ENCODE assay signal across 8 cellular contexts in the genomic region with DNA sequence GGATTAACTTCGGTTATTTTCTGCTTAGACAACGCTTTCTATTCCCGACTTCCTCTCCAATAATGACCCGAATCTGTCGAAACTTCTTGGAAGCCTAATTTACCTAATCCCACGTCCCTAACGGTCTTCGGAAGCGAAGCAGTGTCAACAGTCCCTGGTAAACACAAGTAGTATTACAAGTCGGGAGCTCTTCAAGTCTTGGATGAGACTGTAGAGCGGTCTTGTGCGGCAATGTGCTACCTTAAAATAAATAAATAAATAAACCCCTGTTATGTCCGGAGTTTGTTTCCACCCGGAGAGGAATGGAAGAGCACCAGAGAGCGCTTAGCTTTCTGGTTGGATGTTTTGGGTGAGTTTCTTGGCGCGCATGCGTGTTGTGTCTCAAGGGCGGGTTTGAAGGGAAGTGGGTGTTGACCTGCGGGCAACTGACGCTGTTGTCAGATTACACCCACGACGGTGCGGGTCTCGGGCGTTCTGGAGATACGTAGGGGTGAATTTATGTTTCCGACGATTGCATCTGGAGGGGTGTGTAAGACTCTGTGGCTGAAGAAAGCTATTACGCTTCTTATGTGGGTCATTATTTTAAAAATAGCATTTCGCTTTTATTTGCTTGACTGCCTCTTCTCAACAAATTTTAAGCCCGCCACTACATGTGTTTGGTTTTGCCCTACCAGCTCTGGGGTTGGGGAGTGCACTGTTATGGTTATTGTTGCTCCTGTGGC. TPM values are rescaled to one million over a fixed set of nuclear protein-coding genes. Genes with fewer than 3 reads are reported as not detected.
DNase-seq lines count a peak whose midpoint lies in the region; ATAC-seq and TF ChIP-seq lines count a peak whose summit lies in the region.

A gene (plus strand): TSS at position 431 of the 722 bp plus-strand sequence. CDS start 546 bp downstream, outside the sequence.
A gene with protein sequence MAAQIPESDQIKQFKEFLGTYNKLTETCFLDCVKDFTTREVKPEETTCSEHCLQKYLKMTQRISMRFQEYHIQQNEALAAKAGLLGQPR (minus strand): TSS at position 243 of the 722 bp plus-strand sequence. CDS start 15,586 bp downstream, outside the sequence.

- H3K36me3 Mint-ChIP-seq in effector memory CD8-positive, alpha-beta T cell (ENCODE audit: insufficient read depth), result peaks cover 27% of the 10 kb centered on the region

- H3K4me1 Mint-ChIP-seq in effector memory CD8-positive, alpha-beta T cell (ENCODE audit: low read depth in 2 of 2), result peaks cover 10 to 31% of the 10 kb centered on the region in 2 donors

- ATAC-seq in effector memory CD8-positive, alpha-beta T cell (replicated peaks), result peak; percentile 91

- H3K27ac Mint-ChIP-seq in effector memory CD8-positive, alpha-beta T cell, result peak within 1 kb of the TSS; percentile 93 to 94

- H3K9me3 Mint-ChIP-seq in effector memory CD8-positive, alpha-beta T cell, result no peaks in the 10 kb centered on the region

- peak within 1 kb of the TSS; percentile 73 to 83 for H3K4me3 Mint-ChIP-seq in effector memory CD8-positive, alpha-beta T cell

- DNase-seq in CMK (ENCODE audit: low read depth) (peak; percentile 95), GM20000 (ENCODE audit: low spot score) (peak; percentile 91), HT-29 (ENCODE audit: low spot score) (peak; percentile 95), NOMO-1 (lab: John Stamatoyannopoulos, UW; ENCODE audit: unreplicated experiment in 2 of 2) (peak; percentile 93 to 96), medulla oblongata (ENCODE audit: extremely low spot score) (peak; percentile 98)
- DNase-seq in effector memory CD8-positive, alpha-beta T cell, result peak; percentile 91 to 95 (median 94)
- peak; percentile 94 for DNase-seq in stimulated activated CD8-positive, alpha-beta memory T cell treated with anti-CD3 and anti-CD28 coated beads, Interleukin-12 subunit alpha, Interleukin-12 subunit beta, amount 100 ng/mL, for 1 hour (ENCODE audit: low read depth)

- no peak for TF ChIP-seq CTCF in GM20000 (IDR thresholded peaks at IDR 0.05; ENCODE audit: extremely low read depth, missing control alignments)

- CTCF ChIA-PET in activated CD8-positive, alpha-beta memory T cell treated with anti-CD3 and anti-CD28 coated beads for 36 hours (lab: Charles Lee), result interaction anchor here (0.5 to 1.4 kb wide), 2 partner anchors 58 to 183 kb away, joined by 3 read pairs; a partner anchor contains a TSS

- POLR2A ChIA-PET in activated CD8-positive, alpha-beta memory T cell treated with anti-CD3 and anti-CD28 coated beads for 36 hours (lab: Charles Lee), result interaction anchor here (0.6 to 2.3 kb wide), 6 partner anchors 62 to 456 kb away, joined by 3 to 22 read pairs (median 4); a partner anchor contains a TSS

- H3K27me3 Mint-ChIP-seq in effector memory CD8-positive, alpha-beta T cell, result no peaks in the 10 kb centered on the region

RNA-seq across cellular contexts. Expression of the first gene that starts in this region (rescaled TPM):
- 5.0 TPM in 2 replicates for total RNA-seq in HT-29 (2014; rRNA removed; shearing (Covaris generic))
- 10 to 100 TPM; 19.1 to 20.6 TPM for total RNA-seq in activated CD8-positive, alpha-beta memory T cell treated with anti-CD3 and anti-CD28 coated beads for 36 hours

RNA-seq across cellular contexts. Expression of the second gene that starts in this region (rescaled TPM):
- total RNA-seq in HT-29 (2014; rRNA removed; shearing (Covaris generic)), result 9.5 and 11.8 TPM in 2 replicates
- 10 to 100 TPM; 79.8 to 80.3 TPM for total RNA-seq in activated CD8-positive, alpha-beta memory T cell treated with anti-CD3 and anti-CD28 coated beads for 36 hours

Comparison
In these comparisons a context has a peak if more than half of its experiments do, and no peak if none do; other contexts are left out.
1. Peak in every context shown above with its lines: DNase-seq and ATAC-seq.